Comparison of ENCODE assay signal across 8 cellular contexts in the genomic region with DNA sequence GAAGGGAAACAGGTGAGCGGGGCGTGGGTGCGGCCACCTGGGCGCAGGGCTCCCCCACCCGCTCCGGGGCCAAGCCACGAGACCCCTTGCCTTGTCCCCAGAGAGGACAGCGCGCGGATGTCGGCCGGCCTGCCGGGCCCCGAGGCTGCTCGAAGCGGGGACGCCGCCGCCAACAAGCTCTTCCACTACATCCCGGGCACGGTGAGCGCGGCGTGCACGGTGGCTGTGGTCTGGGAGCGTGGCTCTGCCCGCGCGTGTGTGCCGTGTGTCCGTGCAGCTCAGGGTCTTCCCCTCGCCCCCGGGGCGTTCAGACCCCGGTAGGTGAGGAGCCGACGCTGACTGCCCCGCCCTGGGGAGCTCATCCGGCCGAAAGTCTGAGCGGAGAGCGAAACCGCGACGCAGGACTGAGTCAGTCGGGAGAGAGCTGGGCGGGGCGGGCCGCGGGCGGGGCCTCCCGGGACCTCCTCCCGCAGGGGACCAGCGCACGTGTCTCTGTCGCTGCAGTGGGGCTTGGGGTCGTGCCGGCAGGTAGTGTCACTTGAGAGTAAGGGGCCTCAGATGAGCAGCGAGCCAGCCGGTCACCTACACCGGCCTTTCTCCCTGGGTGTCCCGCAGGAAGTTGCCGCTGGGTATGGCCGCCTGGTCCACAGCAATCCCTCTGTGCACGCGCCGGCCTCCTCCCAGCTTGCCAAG. TPM values are rescaled to one million over a fixed set of nuclear protein-coding genes. Genes with fewer than 3 reads are reported as not detected.
DNase-seq lines count a peak whose midpoint lies in the region; ATAC-seq and TF ChIP-seq lines count a peak whose summit lies in the region.

No MANE protein-coding gene starts in this region.

- TF ChIP-seq POLR2A in HCT116 (IDR thresholded peaks at IDR 0.05; ENCODE audit: borderline replicate concordance, extremely low read depth, insufficient read depth, insufficient read length), result peak; percentile 81
- TF ChIP-seq POLR2A in testis (IDR thresholded peaks at IDR 0.05), result no peak

- H3K27me3 Mint-ChIP-seq in activated T-cell treated with anti-CD3 and anti-CD28 coated beads, Interleukin-2, amount 50 U/mL, for 72 hours (ENCODE audit: low read depth), result peaks cover 17% of the 10 kb centered on the region

- POLR2A ChIA-PET in HCT116 (lab: Charles Lee), result interaction anchor here (0.8 to 2.1 kb wide), 4 partner anchors 9 to 52 kb away, joined by 3 to 11 read pairs (median 4); no protein-coding TSS in a partner anchor

- CTCF ChIA-PET in HCT116 (lab: Charles Lee), result interaction anchor here (1.1 to 1.5 kb wide), 3 partner anchors 10 to 62 kb away, joined by 3 to 5 read pairs (median 3); no protein-coding TSS in a partner anchor

- H3K27ac ChIP-seq in HCT116 (ENCODE audit: low read depth, low read length), result peak overlapping the region; percentile 100
- peak overlapping the region; percentile 9 for H3K27ac ChIP-seq in neutrophil
- peak overlapping the region in 1 of 2 donors; percentile 24 for H3K27ac ChIP-seq in testis

- DNase-seq in GM06990 (ENCODE audit: extremely low read depth, insufficient read length) (peak; percentile 75), HCT116 (ENCODE audit: low read depth, low spot score) (no peak), NOMO-1 treated with dmso at 0.1 percent for 144 hours (lab: John Stamatoyannopoulos, UW; ENCODE audit: unreplicated experiment) (peak; percentile 28), fibroblast of pulmonary artery (ENCODE audit: low read depth) (peak; percentile 42), testis (peak; percentile 70), GF-D8 (lab: John Stamatoyannopoulos, UW) (no peak)
- peak; percentile 81 to 88 for DNase-seq in activated T-cell treated with anti-CD3 and anti-CD28 coated beads, Interleukin-2, amount 50 U/mL, for 72 hours

- TSS peak; percentile 87 for BruUV-seq in HCT116 (replicated peaks; lab: Mats Ljungman, UMichigan)

- H3K36me3 Mint-ChIP-seq in activated T-cell treated with anti-CD3 and anti-CD28 coated beads, Interleukin-2, amount 50 U/mL, for 72 hours (ENCODE audit: insufficient read depth in 2 of 2), result peaks cover 0 to 2% of the 10 kb centered on the region in 2 donors

- peak overlapping the region; percentile 93 for H3K4me2 ChIP-seq in HCT116 (ENCODE audit: low read length)

- no peaks in the 10 kb centered on the region for H3K27me3 ChIP-seq in GM06990 (replicated peaks; ENCODE audit: control insufficient read depth, insufficient read depth, low read length)
- no peaks in the 10 kb centered on the region for H3K27me3 ChIP-seq in HCT116 (ENCODE audit: insufficient read depth, low read length)
- peaks cover 84% of the 10 kb centered on the region for H3K27me3 ChIP-seq in neutrophil
- H3K27me3 ChIP-seq in testis, result no peaks in the 10 kb centered on the region

- peaks cover 0 to 6% of the 10 kb centered on the region in 2 donors for H3K9me3 Mint-ChIP-seq in activated T-cell treated with anti-CD3 and anti-CD28 coated beads, Interleukin-2, amount 50 U/mL, for 72 hours

- TF ChIP-seq CTCF in GM06990 (IDR thresholded peaks at IDR 0.05; ENCODE audit: insufficient read depth, low read length, poor library complexity, severe bottlenecking) (no peak), HCT116 (IDR thresholded peaks at IDR 0.05 in 2 of 3, conservative IDR thresholded peaks at IDR 0.05 in 1 of 3; ENCODE audit: borderline replicate concordance in 1 of 3, insufficient read depth in 1 of 3, low read depth in 2 of 3, low read length in 2 of 3) (no peak), fibroblast of pulmonary artery (IDR thresholded peaks at IDR 0.05; ENCODE audit: low read length, missing control alignments) (no peak), neutrophil (IDR thresholded peaks at IDR 0.05) (no peak), testis (IDR thresholded peaks at IDR 0.05) (no peak)

- no peaks in the 10 kb centered on the region for H3K9me2 ChIP-seq in HCT116 (ENCODE audit: insufficient read depth)

- peak overlapping the region; percentile 69 for H3K4me3 ChIP-seq in GM06990 (replicated peaks; ENCODE audit: low read depth, low read length)
- peak overlapping the region; percentile 74 for H3K4me3 ChIP-seq in HCT116 (replicated peaks in 1 of 2; ENCODE audit: low read depth in 1 of 2, low read length in 2 of 2)
- H3K4me3 ChIP-seq in fibroblast of pulmonary artery (replicated peaks; ENCODE audit: low read depth, low read length), result peak overlapping the region; percentile 62
- H3K4me3 ChIP-seq in neutrophil (ENCODE audit: low read depth in 1 of 2, low read length in 1 of 2), result peak overlapping the region; percentile 62 to 67
- peak overlapping the region; percentile 31 to 54 for H3K4me3 ChIP-seq in testis

- peak; percentile 79 for ATAC-seq in HCT116
- ATAC-seq in activated T-cell treated with anti-CD3 and anti-CD28 coated beads, Interleukin-2, amount 50 U/mL, for 72 hours (replicated peaks in 1 of 2), result peak; percentile 90 to 94

- H3K36me3 ChIP-seq in GM06990 (ENCODE audit: control insufficient read depth, insufficient read depth, low read length), result peaks cover 2% of the 10 kb centered on the region; the same call in 1 of the 2 replicates
- H3K36me3 ChIP-seq in HCT116 (ENCODE audit: control insufficient read depth in 1 of 2, insufficient read depth in 2 of 2, low read length in 2 of 2), result peaks cover 11 to 19% of the 10 kb centered on the region in 2 experiments; a peak in 3 of 4 replicates
- no peaks in the 10 kb centered on the region for H3K36me3 ChIP-seq in neutrophil
- H3K36me3 ChIP-seq in testis (ENCODE audit: low read depth, missing control alignments), result no peaks in the 10 kb centered on the region

- no peaks in the 10 kb centered on the region for H4K20me1 ChIP-seq in HCT116 (ENCODE audit: insufficient read depth)

- TF ChIP-seq RAD21 in HCT116 (IDR thresholded peaks at IDR 0.05; ENCODE audit: low read depth), result no peak

- intact Hi-C loops in HCT116 (cut with micrococcal nuclease), result no loop called here
- intact Hi-C loops in testis (cut with DNase I; ENCODE audit: low total_unique reads), result no loop called here

- H3K4me3 Mint-ChIP-seq in activated T-cell treated with anti-CD3 and anti-CD28 coated beads, Interleukin-2, amount 50 U/mL, for 72 hours, result peak overlapping the region; percentile 87 to 88

- H3K9me3 ChIP-seq in HCT116 (ENCODE audit: control insufficient read depth in 1 of 2, insufficient read depth in 1 of 2, low read depth in 1 of 2, low read length in 2 of 2), result no peaks in the 10 kb centered on the region; a peak in 1 of 4 replicates
- H3K9me3 ChIP-seq in neutrophil, result no peaks in the 10 kb centered on the region
- no peaks in the 10 kb centered on the region for H3K9me3 ChIP-seq in testis

- peaks cover 17 to 34% of the 10 kb centered on the region in 2 experiments for H3K4me1 ChIP-seq in HCT116 (ENCODE audit: control insufficient read depth in 1 of 2, insufficient read depth in 2 of 2, low read length in 2 of 2)
- peaks cover 13% of the 10 kb centered on the region in 2 experiments for H3K4me1 ChIP-seq in neutrophil (ENCODE audit: control insufficient read depth in 1 of 2, insufficient read depth in 1 of 2, low read depth in 1 of 2, low read length in 1 of 2)
- peaks cover 5% of the 10 kb centered on the region for H3K4me1 ChIP-seq in testis

- H3K4me1 Mint-ChIP-seq in activated T-cell treated with anti-CD3 and anti-CD28 coated beads, Interleukin-2, amount 50 U/mL, for 72 hours (ENCODE audit: low read depth), result peaks cover 7% of the 10 kb centered on the region

- no peak overlapping the region for H3K27ac Mint-ChIP-seq in activated T-cell treated with anti-CD3 and anti-CD28 coated beads, Interleukin-2, amount 50 U/mL, for 72 hours

- RAD21 ChIA-PET in HCT116 (lab: Charles Lee; ENCODE audit: low non-redundant PET in 1 of 2, low total read pairs in 2 of 2, uncharacterized antibody in 2 of 2, unreplicated experiment in 2 of 2), result interaction anchor here in 1 of 2 experiments (0.6 kb wide), 1 partner anchor 10 kb away, joined by 3 read pairs; no protein-coding TSS in a partner anchor

- H3K79me2 ChIP-seq in HCT116 (ENCODE audit: insufficient read depth, low read length), result peaks cover 14% of the 10 kb centered on the region; the same call in 1 of the 2 replicates

- 31 to 54% methylated on average over 24 to 67 of the region's 67 CpGs for WGBS in testis, 2 donors

- no peak overlapping the region for H2AFZ ChIP-seq in HCT116 (ENCODE audit: low read depth, low read length, poor library complexity, severe bottlenecking)

- peak overlapping the region; percentile 94 for H3K9ac ChIP-seq in HCT116 (ENCODE audit: low read length)

TF ChIP-seq in HCT116, 20 proteins besides CTCF, POLR2A, EP300 and RAD21:
- TF ChIP-seq POLR2AphosphoS5 (IDR thresholded peaks at IDR 0.05; ENCODE audit: low read depth, low read length), result peak; percentile 93
- no peak for TF ChIP-seq SIN3A (IDR thresholded peaks at IDR 0.05; ENCODE audit: low read depth)
- peak; percentile 24 for TF ChIP-seq YY1 (IDR thresholded peaks at IDR 0.05; ENCODE audit: extremely low read depth, insufficient replicate concordance, low read depth, low read length)
- TF ChIP-seq ZFX (IDR thresholded peaks at IDR 0.05), result peak; percentile 80

RNA-seq across cellular contexts. Expression of a gene that starts 0.5 kb away (rescaled TPM):
- total RNA-seq in HCT116 (2021; ENCODE audit: unreplicated experiment) (11.6 TPM), testis (under 1 TPM; 0.47 to 0.56 TPM)
- 9.4 and 9.6 TPM in 2 replicates for polyA plus RNA-seq in HCT116 (2012)
- total RNA-seq in activated T-cell treated with anti-CD3 and anti-CD28 coated beads, Interleukin-2, amount 50 U/mL, for 72 hours, result 1 to 10 TPM; 1.9 to 2.3 TPM
- polyA plus RNA-seq in testis (ENCODE audit: insufficient read depth, low read depth, low replicate concordance), result 0.21 TPM

RNA-seq across cellular contexts. Expression of a gene that starts 6.4 kb away (rescaled TPM):
- total RNA-seq in HCT116 (2021; ENCODE audit: unreplicated experiment), result 100.0 TPM
- 58.8 and 68.9 TPM in 2 replicates for polyA plus RNA-seq in HCT116 (2012)
- 10 to 100 TPM; 12.7 to 22.8 TPM for total RNA-seq in activated T-cell treated with anti-CD3 and anti-CD28 coated beads, Interleukin-2, amount 50 U/mL, for 72 hours
- total RNA-seq in testis, result 10 to 100 TPM; 34.9 to 36.4 TPM
- polyA plus RNA-seq in testis (ENCODE audit: insufficient read depth, low read depth, low replicate concordance), result 16.0 TPM

RNA-seq across cellular contexts. Expression of a gene that starts 7.7 kb away (rescaled TPM):
- total RNA-seq in HCT116 (2021; ENCODE audit: unreplicated experiment) (260 TPM), testis (10 to 100 TPM; 82.5 to 94.0 TPM)
- 169 and 185 TPM in 2 replicates for polyA plus RNA-seq in HCT116 (2012)
- 10 to 100 TPM; 72.7 to 90.0 TPM for total RNA-seq in activated T-cell treated with anti-CD3 and anti-CD28 coated beads, Interleukin-2, amount 50 U/mL, for 72 hours
- polyA plus RNA-seq in testis (ENCODE audit: insufficient read depth, low read depth, low replicate concordance), result 78.3 TPM

RNA-seq across cellular contexts. Expression of a gene that starts 15.1 kb away (rescaled TPM):
- total RNA-seq in HCT116 (2021; ENCODE audit: unreplicated experiment) (0.39 TPM), testis (1 to 10 TPM; 3.2 to 4.9 TPM)
- polyA plus RNA-seq in HCT116 (2012), result 2.6 and 3.8 TPM in 2 replicates
- not detected for total RNA-seq in activated T-cell treated with anti-CD3 and anti-CD28 coated beads, Interleukin-2, amount 50 U/mL, for 72 hours
- 0.65 TPM for polyA plus RNA-seq in testis (ENCODE audit: insufficient read depth, low read depth, low replicate concordance)

RNA-seq across cellular contexts. Expression of a gene that starts 33.1 kb away (rescaled TPM):
- total RNA-seq in HCT116 (2021; ENCODE audit: unreplicated experiment) (145 TPM), testis (10 to 100 TPM; 26.4 to 27.5 TPM)
- 88.1 and 110 TPM in 2 replicates for polyA plus RNA-seq in HCT116 (2012)
- 1 to 10 TPM; 7.8 to 9.9 TPM for total RNA-seq in activated T-cell treated with anti-CD3 and anti-CD28 coated beads, Interleukin-2, amount 50 U/mL, for 72 hours
- polyA plus RNA-seq in testis (ENCODE audit: insufficient read depth, low read depth, low replicate concordance), result 2.3 TPM

Comparison
In these comparisons a context has a peak if more than half of its experiments do, and no peak if none do; other contexts are left out.
1. DNase-seq: peak in GM06990 (single experiment), NOMO-1 treated with dmso at 0.1 percent for 144 hours (single experiment), activated T-cell treated with anti-CD3 and anti-CD28 coated beads, Interleukin-2, amount 50 U/mL, for 72 hours (2 of 2), fibroblast of pulmonary artery (single experiment) and testis (single experiment); none in HCT116 (single experiment) and GF-D8 (single experiment).
2. Peak in every context shown above with its lines, with median percentiles within 50 percentile points of each other: H3K4me3 ChIP-seq.